In the genomic region with DNA sequence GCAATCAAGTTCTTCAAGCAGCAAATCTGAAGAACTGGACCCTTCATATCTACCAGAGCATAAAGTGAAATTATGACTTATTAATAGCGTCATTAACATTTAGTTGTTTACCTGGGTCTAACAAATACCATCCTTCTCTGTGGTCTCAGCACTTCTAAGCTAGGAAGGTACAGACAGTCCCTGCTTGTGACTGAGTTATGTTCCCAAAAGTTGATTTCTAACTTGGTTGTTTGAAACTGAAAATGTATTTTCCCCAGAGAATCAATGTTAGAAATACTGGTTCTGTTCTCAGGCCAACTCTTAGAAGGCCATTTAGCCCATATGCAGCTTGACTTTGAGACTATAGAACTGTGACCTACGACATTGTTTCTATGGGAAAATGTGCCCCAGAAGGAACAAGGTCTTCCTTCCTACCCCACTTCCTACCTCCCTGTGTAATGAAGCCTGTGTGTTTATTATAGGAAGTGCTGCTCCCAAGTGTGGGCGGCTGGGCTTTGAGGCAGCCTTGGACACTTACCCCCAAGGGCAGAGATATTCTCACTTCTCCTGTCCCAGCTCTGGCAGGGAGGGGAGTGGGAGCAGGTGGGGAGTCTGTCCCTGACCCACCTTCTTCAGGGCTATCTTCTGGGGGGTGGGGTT, we compare ENCODE assay signal across 9 cellular contexts. TPM values are rescaled to one million over a fixed set of nuclear protein-coding genes. Genes with fewer than 3 reads are reported as not detected.
DNase-seq lines count a peak whose midpoint lies in the region; ATAC-seq and TF ChIP-seq lines count a peak whose summit lies in the region.
"Had no signal": no experiment of that assay in that cellular context is flagged by ENCODE, and none has a peak within 500 bp of the region (broad histone marks: within the 10 kb centered on the region; RNA-seq: fewer than 3 reads in every experiment).

No MANE protein-coding gene starts in this region.

- H3K27me3 ChIP-seq in vagina (no peaks in the 10 kb centered on the region), ascending aorta (no peaks in the 10 kb centered on the region)

- ATAC-seq in GM18498 (IDR thresholded peaks at IDR 0.05; ENCODE audit: unreplicated experiment) (peak; percentile 36), GM21381 (IDR thresholded peaks at IDR 0.05; ENCODE audit: unreplicated experiment) (peak; percentile 35), HG03354 (IDR thresholded peaks at IDR 0.05; ENCODE audit: poor library complexity, severe bottlenecking, unreplicated experiment) (peak; percentile 1), Right ventricle myocardium superior (ENCODE audit: poor library complexity) (peak; percentile 59)

- H3K36me3 ChIP-seq in vagina (no peaks in the 10 kb centered on the region), ascending aorta (no peaks in the 10 kb centered on the region)

- no peak for DNase-seq in Right ventricle myocardium superior
- DNase-seq in vagina (ENCODE audit: extremely low spot score in 2 of 2): no peak
- DNase-seq in mesenteric fat pad (ENCODE audit: low spot score): no peak
- no peak for DNase-seq in ascending aorta (ENCODE audit: low spot score in 2 of 2)
- DNase-seq in 8988T: no peak

- no peak for TF ChIP-seq POLR2A in vagina (IDR thresholded peaks at IDR 0.05)

- H3K4me1 ChIP-seq in vagina (peaks cover 26% of the 10 kb centered on the region), ascending aorta (no peaks in the 10 kb centered on the region)

- TF ChIP-seq CTCF in vagina (IDR thresholded peaks at IDR 0.05) (no peak), ascending aorta (IDR thresholded peaks at IDR 0.05) (no peak)

- no peak overlapping the region for H3K27ac ChIP-seq in vagina
- H3K27ac ChIP-seq in ascending aorta: no peak overlapping the region
- H3K27ac ChIP-seq: RWPE1 had no signal

- H3K9me3 ChIP-seq in vagina: no peaks in the 10 kb centered on the region
- H3K9me3 ChIP-seq in ascending aorta: no peaks in the 10 kb centered on the region

- H3K4me3 ChIP-seq in vagina (no peak overlapping the region), ascending aorta (no peak overlapping the region)

- intact Hi-C loops in Right ventricle myocardium superior (cut with DNase I) (no loop called here), vagina (cut with DNase I) (no loop called here), ascending aorta (cut with DNase I) (no loop called here)

RNA-seq across cellular contexts. Expression of gene MAPK6, which starts 12.2 kb away (rescaled TPM):
- 17.6 TPM for total RNA-seq in Right ventricle myocardium superior
- 41.0 TPM for total RNA-seq in vagina
- 32.1 TPM for total RNA-seq in mesenteric fat pad
- total RNA-seq in ascending aorta: 32.1 TPM

RNA-seq across cellular contexts. Expression of gene LEO1, which starts 35.2 kb away (rescaled TPM):
- total RNA-seq in Right ventricle myocardium superior: 7.8 TPM
- total RNA-seq in vagina: 21.9 TPM
- total RNA-seq in mesenteric fat pad: 10.0 TPM
- total RNA-seq in ascending aorta: 1.8 TPM

Comparison
In these comparisons a context has a peak if more than half of its experiments do, and no peak if none do; other contexts are left out.
1. ATAC-seq: peak in every context shown above with its lines; median percentile 59 in Right ventricle myocardium superior; 36 in GM18498; 35 in GM21381; 1 in HG03354.